ENCODE assay signal across 18 cellular contexts in genomic region chr9:137811283-137811870, GRCh38.
DNase-seq lines count a peak whose midpoint lies in the region; ATAC-seq and TF ChIP-seq lines count a peak whose summit lies in the region.
"Had no signal": no experiment of that assay in that cellular context is flagged by ENCODE, and none has a peak within 500 bp of the region (broad histone marks: within the 10 kb centered on the region; RNA-seq: fewer than 3 reads in every experiment).

No MANE protein-coding gene starts in this region.

- POLR2A ChIA-PET in RWPE1 (lab: Yijun Ruan, JAX; ENCODE audit: low non-redundant PET): interaction anchor here (0.6 kb wide), 1 partner anchor 28 kb away, joined by 3 read pairs; no protein-coding TSS in a partner anchor

- CTCF ChIA-PET in RWPE1 (lab: Yijun Ruan, JAX): interaction anchor here (0.6 kb wide), 1 partner anchor 43 kb away, joined by 5 read pairs; no protein-coding TSS in a partner anchor

- H3K4me3 ChIP-seq in foreskin fibroblast (ENCODE audit: low read depth in 1 of 2, low read length in 2 of 2): no peak overlapping the region
- H3K4me3 ChIP-seq: SJSA1 had no signal

- TF ChIP-seq CTCF in RWPE1 (conservative IDR thresholded peaks at IDR 0.05; ENCODE audit: low read depth): no peak
- no peak for TF ChIP-seq CTCF in foreskin fibroblast (IDR thresholded peaks at IDR 0.05; ENCODE audit: low read depth, low read length)

- intact Hi-C loops in posterior vena cava (cut with DNase I) (no loop called here), left colon (cut with DNase I, micrococcal nuclease) (no loop called here)

- H3K27ac ChIP-seq in RWPE1: peak overlapping the region; percentile 73
- H3K27ac ChIP-seq: SJSA1 had no signal

- peak; percentile 32 for DNase-seq in AG20443 (ENCODE audit: low spot score)
- no peak for DNase-seq in RWPE1 (ENCODE audit: low spot score)
- DNase-seq in foreskin fibroblast: peak; percentile 34 to 69
- peak; percentile 79 for DNase-seq in posterior vena cava (ENCODE audit: low spot score)
- DNase-seq in left colon: no peak
- DNase-seq in NCI-H69 (lab: John Stamatoyannopoulos, UW): no peak
- DNase-seq in NCI-H2029 treated with DMSO at 0.1 percent for 48 hours (lab: John Stamatoyannopoulos, UW): no peak
- DNase-seq: BE2C; Caco-2; CD4-positive, CD25-positive, alpha-beta regulatory T cell; HFFc6; Karpas-422; NCI-H1436 treated with DMSO at 0.1 percent for 48 hours; NCI-H2029; NCI-H2171; NCI-H446 treated with DMSO at 0.1 percent for 48 hours; SW 1271 had no signal

- no peak for ATAC-seq in left colon

Comparison
In these comparisons a context has a peak if more than half of its experiments do, and no peak if none do; other contexts are left out.
1. DNase-seq: peak in AG20443 (single experiment), foreskin fibroblast (2 of 2) and posterior vena cava (single experiment); none in RWPE1 (single experiment), left colon (0 of 2), NCI-H69 (single experiment) and NCI-H2029 treated with DMSO at 0.1 percent for 48 hours (single experiment).